Comparison of ENCODE assay signal across 23 cellular contexts in the genomic region with DNA sequence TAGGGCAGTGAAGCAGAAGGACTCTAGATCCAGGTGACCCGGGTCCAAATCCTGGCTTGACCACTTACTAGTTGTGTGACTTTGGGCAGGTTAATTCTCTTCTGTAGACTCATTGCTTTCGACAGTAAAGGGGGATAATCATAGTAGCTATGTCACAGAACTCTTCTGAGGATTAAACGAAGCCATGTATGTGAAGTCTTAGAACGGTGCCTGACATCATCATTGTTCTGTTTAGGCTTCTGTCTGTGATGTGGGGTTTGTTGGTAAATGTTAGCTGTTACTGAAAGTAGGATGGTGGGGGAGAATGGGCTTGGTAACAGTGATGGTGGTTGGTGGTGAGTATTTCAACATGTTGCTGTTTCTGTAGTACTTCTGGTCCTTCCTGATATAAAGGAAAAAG.
DNase-seq lines count a peak whose midpoint lies in the region; ATAC-seq and TF ChIP-seq lines count a peak whose summit lies in the region.
"Had no signal": no experiment of that assay in that cellular context is flagged by ENCODE, and none has a peak within 500 bp of the region (broad histone marks: within the 10 kb centered on the region; RNA-seq: fewer than 3 reads in every experiment).

No MANE protein-coding gene starts in this region.

- peak overlapping the region; percentile 99 for H3K4me2 ChIP-seq in GM23248 (ENCODE audit: unreplicated experiment)
- peak overlapping the region; percentile 78 for H3K4me2 ChIP-seq in skeletal muscle satellite cell (ENCODE audit: low read length)

- H3K27ac ChIP-seq in GM23248 (peak overlapping the region; percentile 97), caudate nucleus (ENCODE audit: low read depth, low read length) (peak overlapping the region; percentile 91)
- H3K27ac ChIP-seq: neutrophil, suprapubic skin had no signal

- DNase-seq in GM23248 (peak; percentile 55), caudate nucleus (lab: John Stamatoyannopoulos, UW) (no peak), glutamatergic neuron (no peak), HAP-1 (ENCODE audit: low spot score in 2 of 2) (no peak), DMS79 treated with DMSO at 0.1 percent for 48 hours (lab: John Stamatoyannopoulos, UW) (no peak)
- DNase-seq: activated B cell treated with CpG ODN at 0.5 μM for 24 hours; activated CD4-positive, alpha-beta memory T cell treated with anti-CD3 and anti-CD28 coated beads, Interleukin-2, amount 10 ng/mL, durations not matched to agents 7 days and 5 days; activated naive CD4-positive, alpha-beta T cell treated with anti-CD3 and anti-CD28 coated beads for 36 hours; activated T-cell treated with anti-CD3 and anti-CD28 coated beads, Interleukin-2, amount 50 U/mL, for 1 hour; CD8-positive, alpha-beta T cell; GOT3; Kasumi-1; left ventricle myocardium superior; mucosa of descending colon; NCI-H1092 treated with DMSO at 0.1 percent for 48 hours; NCI-H510A; retina; T-helper 9 cell had no signal

- peak overlapping the region; percentile 31 for H3K27ac Mint-ChIP-seq in glutamatergic neuron (ENCODE audit: unreplicated experiment)
- H3K27ac Mint-ChIP-seq: activated B cell treated with CpG ODN at 0.5 μM for 24 hours; activated CD4-positive, alpha-beta memory T cell treated with anti-CD3 and anti-CD28 coated beads, Interleukin-2, amount 10 ng/mL, durations not matched to agents 7 days and 5 days; activated naive CD4-positive, alpha-beta T cell treated with anti-CD3 and anti-CD28 coated beads for 36 hours; CD8-positive, alpha-beta T cell had no signal

- peaks cover 36% of the 10 kb centered on the region for H3K4me1 ChIP-seq in GM23248 (ENCODE audit: insufficient read depth)
- H3K4me1 ChIP-seq in skeletal muscle satellite cell (ENCODE audit: control insufficient read depth, insufficient read depth, low read length), result peaks cover 43% of the 10 kb centered on the region
- H3K4me1 ChIP-seq in HAP-1, result peaks cover 36% of the 10 kb centered on the region

- H3K9me2 ChIP-seq in GM23248 (ENCODE audit: insufficient read depth), result no peaks in the 10 kb centered on the region

- no peak for TF ChIP-seq CTCF in glutamatergic neuron (IDR thresholded peaks at IDR 0.05; ENCODE audit: partially characterized antibody, unreplicated experiment)

- 14 to 19% methylated on average over 4 of the region's 4 CpGs for WGBS in GM23248 (ENCODE audit: low coverage in 1 of 2, low lambda C conversion rate in 2 of 2, missing lambda C conversion rate in 2 of 2), 2 experiments

- H3K4me1 Mint-ChIP-seq in glutamatergic neuron (ENCODE audit: low read depth, unreplicated experiment), result peaks cover 69% of the 10 kb centered on the region
- H3K4me1 Mint-ChIP-seq: activated B cell treated with CpG ODN at 0.5 μM for 24 hours; activated CD4-positive, alpha-beta memory T cell treated with anti-CD3 and anti-CD28 coated beads, Interleukin-2, amount 10 ng/mL, durations not matched to agents 7 days and 5 days had no signal

- H3K9ac ChIP-seq in GM23248 (peak overlapping the region; percentile 84), skeletal muscle satellite cell (ENCODE audit: low read depth, low read length) (peak overlapping the region; percentile 81)

- peaks cover 28% of the 10 kb centered on the region for H3F3A ChIP-seq in GM23248 (ENCODE audit: insufficient read depth)

- H3K27me3 ChIP-seq in GM23248 (replicated peaks; ENCODE audit: insufficient read depth) (no peaks in the 10 kb centered on the region), skeletal muscle satellite cell (ENCODE audit: control insufficient read depth, insufficient read depth, low read length) (no peaks in the 10 kb centered on the region), HAP-1 (ENCODE audit: low read depth) (no peaks in the 10 kb centered on the region)
- H3K27me3 ChIP-seq: suprapubic skin had no signal

- H3K27me3 Mint-ChIP-seq in glutamatergic neuron (ENCODE audit: unreplicated experiment), result peaks cover 42% of the 10 kb centered on the region

- H3K4me3 Mint-ChIP-seq in glutamatergic neuron (ENCODE audit: unreplicated experiment), result peak overlapping the region; percentile 23
- H3K4me3 Mint-ChIP-seq: activated B cell treated with CpG ODN at 0.5 μM for 24 hours; activated CD4-positive, alpha-beta memory T cell treated with anti-CD3 and anti-CD28 coated beads, Interleukin-2, amount 10 ng/mL, durations not matched to agents 7 days and 5 days; activated naive CD4-positive, alpha-beta T cell treated with anti-CD3 and anti-CD28 coated beads for 36 hours; CD8-positive, alpha-beta T cell had no signal

- H3K36me3 ChIP-seq in GM23248 (ENCODE audit: low read depth) (peaks cover 26% of the 10 kb centered on the region), skeletal muscle satellite cell (ENCODE audit: insufficient read depth, low read length) (peaks cover 44% of the 10 kb centered on the region), HAP-1 (replicated peaks) (peaks cover 28% of the 10 kb centered on the region)
- H3K36me3 ChIP-seq: neutrophil had no signal

- H3K9me3 Mint-ChIP-seq in glutamatergic neuron (ENCODE audit: unreplicated experiment), result peaks cover 66% of the 10 kb centered on the region
- H3K9me3 Mint-ChIP-seq: activated B cell treated with CpG ODN at 0.5 μM for 24 hours; activated CD4-positive, alpha-beta memory T cell treated with anti-CD3 and anti-CD28 coated beads, Interleukin-2, amount 10 ng/mL, durations not matched to agents 7 days and 5 days; activated naive CD4-positive, alpha-beta T cell treated with anti-CD3 and anti-CD28 coated beads for 36 hours; CD8-positive, alpha-beta T cell had no signal

- peaks cover 2% of the 10 kb centered on the region for H3K36me3 Mint-ChIP-seq in glutamatergic neuron (ENCODE audit: unreplicated experiment)
- H3K36me3 Mint-ChIP-seq: CD8-positive, alpha-beta T cell had no signal

- peak overlapping the region; percentile 73 for H3K4me3 ChIP-seq in GM23248
- peak overlapping the region; percentile 66 for H3K4me3 ChIP-seq in skeletal muscle satellite cell (ENCODE audit: low read length)
- H3K4me3 ChIP-seq in HAP-1, result no peak overlapping the region
- H3K4me3 ChIP-seq: mucosa of descending colon had no signal

- no peak overlapping the region for H2AFZ ChIP-seq in GM23248

- H3K79me2 ChIP-seq in GM23248 (ENCODE audit: insufficient read depth), result peaks cover 95% of the 10 kb centered on the region

- H3K9me3 ChIP-seq in GM23248 (ENCODE audit: low read depth) (no peaks in the 10 kb centered on the region), skeletal muscle satellite cell (replicated peaks; ENCODE audit: low read length) (no peaks in the 10 kb centered on the region), HAP-1 (no peaks in the 10 kb centered on the region)
- H3K9me3 ChIP-seq: mucosa of descending colon, neutrophil, suprapubic skin had no signal

- in situ Hi-C loops in GM23248 (cut with MboI), result no loop called here
- in situ Hi-C loops in HAP-1 (cut with MboI; ENCODE audit: low sequenced_read_pairs), result no loop called here

- H4K20me1 ChIP-seq in GM23248 (ENCODE audit: insufficient read depth), result no peaks in the 10 kb centered on the region

- ATAC-seq in HG02798 (IDR thresholded peaks at IDR 0.05; ENCODE audit: poor library complexity, unreplicated experiment) (no peak), GM21723 (IDR thresholded peaks at IDR 0.05; ENCODE audit: unreplicated experiment) (no peak)
- ATAC-seq: CD8-positive, alpha-beta T cell; left ventricle myocardium superior; mucosa of descending colon had no signal
